In genomic region chr3:31699309-31699953, GRCh38 we compare ENCODE assay signal across 13 cellular contexts.
DNase-seq lines count a peak whose midpoint lies in the region; ATAC-seq, FAIRE-seq and TF ChIP-seq lines count a peak whose summit lies in the region.
"Had no signal": no experiment of that assay in that cellular context is flagged by ENCODE, and none has a peak within 500 bp of the region (broad histone marks: within the 10 kb centered on the region; RNA-seq: fewer than 3 reads in every experiment).

No MANE protein-coding gene starts in this region.

- H3K27ac ChIP-seq in transverse colon (no peak overlapping the region), spleen (no peak overlapping the region)
- H3K27ac ChIP-seq in effector memory CD4-positive, alpha-beta T cell (ENCODE audit: insufficient read depth, low read length, poor library complexity, severe bottlenecking): no peak overlapping the region

- TF ChIP-seq EP300 in transverse colon (IDR thresholded peaks at IDR 0.05; ENCODE audit: low read depth): no peak

- no peaks in the 10 kb centered on the region for H3K27me3 ChIP-seq in transverse colon
- no peaks in the 10 kb centered on the region for H3K27me3 ChIP-seq in effector memory CD4-positive, alpha-beta T cell (replicated peaks; ENCODE audit: control insufficient read depth, insufficient read depth, low read length, poor library complexity, severe bottlenecking)
- H3K27me3 ChIP-seq in spleen (replicated peaks in 1 of 7): no peaks in the 10 kb centered on the region

- intact Hi-C loops in transverse colon (cut with DNase I; ENCODE audit: low total_unique reads): no loop called here
- intact Hi-C loops in spleen (cut with DNase I; ENCODE audit: low total_unique reads): no loop called here

- no peak for TF ChIP-seq CTCF in transverse colon (IDR thresholded peaks at IDR 0.05)
- TF ChIP-seq CTCF in spleen (IDR thresholded peaks at IDR 0.05 in 8 of 11, conservative IDR thresholded peaks at IDR 0.05 in 3 of 11): no peak

- CTCF ChIA-PET in activated CD8-positive, alpha-beta T cell treated with anti-CD3 and anti-CD28 coated beads, Interleukin-2, amount 10 ng/mL, durations not matched to agents 7 days and 5 days (lab: Charles Lee): no interaction called here

- peak; percentile 81 for FAIRE-seq in RCC 7860 (lab: Jason Lieb, UNC)

- in situ Hi-C loops in Caki2 (cut with HindIII; ENCODE audit: low pct_unique_long_range_greater_than_20kb, low sequenced_read_pairs) (no loop called here), transverse colon (cut with MboI; ENCODE audit: low pct_ligation_motif_present in 1 of 4, low pct_unique_long_range_greater_than_20kb in 1 of 4, low sequenced_read_pairs in 3 of 4) (no loop called here)

- H3K9me3 ChIP-seq in transverse colon (no peaks in the 10 kb centered on the region), spleen (no peaks in the 10 kb centered on the region)
- H3K9me3 ChIP-seq in effector memory CD4-positive, alpha-beta T cell (ENCODE audit: control insufficient read depth, low read length): no peaks in the 10 kb centered on the region

- no peak for TF ChIP-seq POLR2A in transverse colon (IDR thresholded peaks at IDR 0.05)
- TF ChIP-seq POLR2A in spleen (IDR thresholded peaks at IDR 0.05): no peak

- H3K27me3 Mint-ChIP-seq in activated CD8-positive, alpha-beta T cell treated with anti-CD3 and anti-CD28 coated beads, Interleukin-2, amount 10 ng/mL, durations not matched to agents 7 days and 5 days (ENCODE audit: low read depth): peaks cover 4% of the 10 kb centered on the region
- H3K27me3 Mint-ChIP-seq: progenitor cell of endocrine pancreas had no signal

- no peak for ATAC-seq in activated CD8-positive, alpha-beta T cell treated with anti-CD3 and anti-CD28 coated beads, Interleukin-2, amount 10 ng/mL, durations not matched to agents 7 days and 5 days
- ATAC-seq: activated CD4-positive, alpha-beta T cell treated with anti-CD3 and anti-CD28 coated beads for 36 hours had no signal

- 95 to 100% methylated on average over 3 to 6 of the region's 6 CpGs for WGBS in transverse colon (ENCODE audit: low coverage in 1 of 2), 2 donors
- 77 to 94% (median 83%) methylated on average over 5 to 6 of the region's 6 CpGs for whole genome bisulfite sequencing in spleen, 5 donors

- H3K36me3 ChIP-seq in transverse colon (no peaks in the 10 kb centered on the region), spleen (peaks cover 0 to 45% (median 5%) of the 10 kb centered on the region in 6 donors)
- no peaks in the 10 kb centered on the region for H3K36me3 ChIP-seq in effector memory CD4-positive, alpha-beta T cell (ENCODE audit: control insufficient read depth, insufficient read depth, low read length)

- no peaks in the 10 kb centered on the region for H3K4me1 Mint-ChIP-seq in activated CD8-positive, alpha-beta T cell treated with anti-CD3 and anti-CD28 coated beads, Interleukin-2, amount 10 ng/mL, durations not matched to agents 7 days and 5 days (ENCODE audit: low read depth)

- peaks cover 0 to 2% (median 0%) of the 10 kb centered on the region in 4 donors for H3K4me1 ChIP-seq in transverse colon
- H3K4me1 ChIP-seq in effector memory CD4-positive, alpha-beta T cell (ENCODE audit: control insufficient read depth, insufficient read depth, low read length, poor library complexity, severe bottlenecking): no peaks in the 10 kb centered on the region
- H3K4me1 ChIP-seq in spleen: peaks cover 0 to 5% (median 2%) of the 10 kb centered on the region in 6 donors

- H3K4me3 Mint-ChIP-seq in activated CD8-positive, alpha-beta T cell treated with anti-CD3 and anti-CD28 coated beads, Interleukin-2, amount 10 ng/mL, durations not matched to agents 7 days and 5 days: no peak overlapping the region
- H3K4me3 Mint-ChIP-seq: activated CD4-positive, alpha-beta T cell treated with anti-CD3 and anti-CD28 coated beads for 36 hours had no signal

- H3K36me3 Mint-ChIP-seq in activated CD8-positive, alpha-beta T cell treated with anti-CD3 and anti-CD28 coated beads, Interleukin-2, amount 10 ng/mL, durations not matched to agents 7 days and 5 days (ENCODE audit: low read depth): no peaks in the 10 kb centered on the region

- no peaks in the 10 kb centered on the region for H3K9me3 Mint-ChIP-seq in activated CD8-positive, alpha-beta T cell treated with anti-CD3 and anti-CD28 coated beads, Interleukin-2, amount 10 ng/mL, durations not matched to agents 7 days and 5 days (ENCODE audit: insufficient read depth)

- DNase-seq in Caki2 (ENCODE audit: low read depth) (peak; percentile 24), HCEC 1CT (peak; percentile 30), RCC 7860 (ENCODE audit: low spot score) (peak; percentile 70), kidney glomerular epithelial cell (lab: John Stamatoyannopoulos, UW) (peak; percentile 4), transverse colon (no peak), spleen (no peak)
- no peak for DNase-seq in activated CD8-positive, alpha-beta T cell treated with anti-CD3 and anti-CD28 coated beads, Interleukin-2, amount 10 ng/mL, durations not matched to agents 7 days and 5 days
- no peak for DNase-seq in effector memory CD4-positive, alpha-beta T cell
- DNase-seq: activated CD4-positive, alpha-beta T cell treated with anti-CD3 and anti-CD28 coated beads for 36 hours; cortex of kidney; NCI-H2171; stimulated activated CD4-positive, alpha-beta T cell treated with anti-CD3 and anti-CD28 coated beads, Interleukin-2, amount 100 ng/mL, for 48 hours had no signal

- H3K4me3 ChIP-seq in transverse colon (no peak overlapping the region), spleen (no peak overlapping the region)
- H3K4me3 ChIP-seq in effector memory CD4-positive, alpha-beta T cell (ENCODE audit: insufficient read depth, low read depth, low read length, poor library complexity, severe bottlenecking): no peak overlapping the region

- no peak overlapping the region for H3K27ac Mint-ChIP-seq in activated CD8-positive, alpha-beta T cell treated with anti-CD3 and anti-CD28 coated beads, Interleukin-2, amount 10 ng/mL, durations not matched to agents 7 days and 5 days
- H3K27ac Mint-ChIP-seq: activated CD4-positive, alpha-beta T cell treated with anti-CD3 and anti-CD28 coated beads for 36 hours; progenitor cell of endocrine pancreas had no signal

- POLR2A ChIA-PET in activated CD8-positive, alpha-beta T cell treated with anti-CD3 and anti-CD28 coated beads, Interleukin-2, amount 10 ng/mL, durations not matched to agents 7 days and 5 days (lab: Charles Lee): no interaction called here

Comparison
In these comparisons a context has a peak if more than half of its experiments do, and no peak if none do; other contexts are left out.
1. DNase-seq: peak in Caki2 (single experiment), HCEC 1CT (single experiment), RCC 7860 (single experiment) and kidney glomerular epithelial cell (single experiment); none in activated CD8-positive, alpha-beta T cell treated with anti-CD3 and anti-CD28 coated beads, Interleukin-2, amount 10 ng/mL, durations not matched to agents 7 days and 5 days (single experiment), transverse colon (single experiment), effector memory CD4-positive, alpha-beta T cell (0 of 3) and spleen (single experiment).